8 cellular contexts compared by ENCODE assay signal in the genomic region with DNA sequence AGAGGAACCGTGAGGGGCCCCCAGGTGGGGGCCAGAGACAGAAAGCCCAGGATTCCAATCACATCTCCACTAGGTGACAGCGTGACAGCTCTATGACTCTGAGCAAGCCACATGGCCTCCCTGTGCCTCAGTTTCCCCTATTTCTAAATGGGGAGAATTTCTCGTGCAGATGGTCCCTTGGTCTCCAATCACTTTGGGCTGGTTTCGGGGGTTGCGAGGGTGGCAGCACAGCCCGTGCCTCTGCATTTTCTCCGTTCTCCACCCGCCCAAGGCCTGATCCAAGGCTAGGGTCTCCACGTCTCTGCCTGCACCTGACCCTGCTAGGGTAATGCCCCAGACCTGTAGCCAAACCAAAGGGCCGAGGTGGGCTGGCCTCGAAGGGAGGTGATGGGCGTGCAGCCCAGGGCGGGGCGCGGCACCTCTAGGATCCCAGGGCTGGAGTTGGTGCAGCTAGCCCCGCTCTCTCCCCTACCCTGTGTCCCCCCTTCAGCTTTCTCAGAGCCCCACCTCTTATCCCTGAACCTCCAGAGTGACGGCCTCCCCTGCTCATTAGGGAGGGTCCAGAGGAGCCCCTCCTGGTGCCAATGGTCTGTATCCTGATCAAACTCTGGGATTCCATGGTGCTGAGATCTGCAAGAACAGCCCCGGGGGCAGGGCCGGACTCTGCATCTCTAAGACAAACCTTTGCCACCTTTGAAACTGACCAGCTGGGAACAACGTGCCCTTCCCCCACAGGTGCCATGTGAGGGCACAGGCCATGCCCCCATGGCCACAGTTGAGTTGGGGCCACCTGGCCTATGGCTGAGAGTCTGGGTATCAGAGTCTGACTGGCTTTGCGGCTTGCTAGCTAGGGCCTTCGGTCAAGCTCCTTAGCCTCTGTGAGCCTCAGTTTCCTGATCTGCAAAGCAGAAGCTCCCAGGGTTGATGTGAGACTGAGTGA. TPM values are rescaled to one million over a fixed set of nuclear protein-coding genes. Genes with fewer than 3 reads are reported as not detected.
DNase-seq lines count a peak whose midpoint lies in the region; ATAC-seq and TF ChIP-seq lines count a peak whose summit lies in the region.

No MANE protein-coding gene starts in this region.

- H3K36me3 Mint-ChIP-seq in activated naive CD8-positive, alpha-beta T cell, result no peaks in the 10 kb centered on the region
- H3K36me3 Mint-ChIP-seq in activated naive CD8-positive, alpha-beta T cell treated with anti-CD3 and anti-CD28 coated beads for 36 hours, result no peaks in the 10 kb centered on the region

- H3K27me3 ChIP-seq in ectodermal cell (ENCODE audit: control insufficient read depth, insufficient read depth, low read length, poor library complexity, severe bottlenecking), result no peaks in the 10 kb centered on the region
- H3K27me3 ChIP-seq in muscle layer of duodenum (ENCODE audit: low read depth, low read length), result no peaks in the 10 kb centered on the region
- no peaks in the 10 kb centered on the region for H3K27me3 ChIP-seq in upper lobe of right lung

- no peak for DNase-seq in activated naive CD8-positive, alpha-beta T cell treated with anti-CD3 and anti-CD28 coated beads for 36 hours
- DNase-seq in upper lobe of right lung (no peak), globus pallidus (ENCODE audit: low spot score) (no peak), NCI-H82 treated with DMSO at 0.1 percent for 48 hours (lab: John Stamatoyannopoulos, UW; ENCODE audit: unreplicated experiment) (no peak)
- DNase-seq in stimulated activated CD4-positive, alpha-beta T cell treated with anti-CD3 and anti-CD28 coated beads, Interleukin-4, amount 100 ng/mL, for 4 hours, result no peak

- H3K27me3 Mint-ChIP-seq in activated naive CD8-positive, alpha-beta T cell, result no peaks in the 10 kb centered on the region
- H3K27me3 Mint-ChIP-seq in activated naive CD8-positive, alpha-beta T cell treated with anti-CD3 and anti-CD28 coated beads for 36 hours, result no peaks in the 10 kb centered on the region

- 72 to 74% methylated on average over 22 of the region's 22 CpGs for WGBS in ectodermal cell, 2 experiments

- no peak for ATAC-seq in upper lobe of right lung

- peaks cover 71% of the 10 kb centered on the region for H3K4me1 ChIP-seq in ectodermal cell (ENCODE audit: control insufficient read depth, insufficient read depth, low read length)
- H3K4me1 ChIP-seq in muscle layer of duodenum (ENCODE audit: control insufficient read depth in 1 of 2, insufficient read depth in 2 of 2, low read length in 2 of 2), result peaks cover 18 to 52% of the 10 kb centered on the region in 2 donors
- peaks cover 56% of the 10 kb centered on the region for H3K4me1 ChIP-seq in upper lobe of right lung

- H3K27ac ChIP-seq in ectodermal cell (ENCODE audit: insufficient read depth, low read depth, low read length, poor library complexity, severe bottlenecking) (peak overlapping the region; percentile 80), muscle layer of duodenum (ENCODE audit: low read length) (peak overlapping the region; percentile 78), upper lobe of right lung (peak overlapping the region; percentile 92)

- peak overlapping the region; percentile 10 for H3K27ac Mint-ChIP-seq in activated naive CD8-positive, alpha-beta T cell
- H3K27ac Mint-ChIP-seq in activated naive CD8-positive, alpha-beta T cell treated with anti-CD3 and anti-CD28 coated beads for 36 hours, result no peak overlapping the region

- peaks cover 47% of the 10 kb centered on the region for H3K4me1 Mint-ChIP-seq in activated naive CD8-positive, alpha-beta T cell (ENCODE audit: low read depth)
- peaks cover 35% of the 10 kb centered on the region for H3K4me1 Mint-ChIP-seq in activated naive CD8-positive, alpha-beta T cell treated with anti-CD3 and anti-CD28 coated beads for 36 hours

- H3K4me3 ChIP-seq in ectodermal cell (ENCODE audit: insufficient read depth, low read depth, low read length) (no peak overlapping the region), muscle layer of duodenum (ENCODE audit: low read depth in 1 of 2, low read length in 2 of 2) (no peak overlapping the region), upper lobe of right lung (no peak overlapping the region)

- H3K9me3 ChIP-seq in ectodermal cell (ENCODE audit: control insufficient read depth, low read length) (no peaks in the 10 kb centered on the region), muscle layer of duodenum (ENCODE audit: control insufficient read depth in 1 of 2, low read length in 2 of 2) (no peaks in the 10 kb centered on the region), upper lobe of right lung (no peaks in the 10 kb centered on the region)

- H3K36me3 ChIP-seq in ectodermal cell (ENCODE audit: control insufficient read depth, insufficient read depth, low read length), result no peaks in the 10 kb centered on the region
- no peaks in the 10 kb centered on the region for H3K36me3 ChIP-seq in muscle layer of duodenum (ENCODE audit: control insufficient read depth in 1 of 2, insufficient read depth in 2 of 2, low read length in 2 of 2)
- H3K36me3 ChIP-seq in upper lobe of right lung, result no peaks in the 10 kb centered on the region

- H3K4me3 Mint-ChIP-seq in activated naive CD8-positive, alpha-beta T cell, result no peak overlapping the region
- H3K4me3 Mint-ChIP-seq in activated naive CD8-positive, alpha-beta T cell treated with anti-CD3 and anti-CD28 coated beads for 36 hours, result no peak overlapping the region

- TF ChIP-seq CTCF in upper lobe of right lung (IDR thresholded peaks at IDR 0.05), result no peak

- intact Hi-C loops in upper lobe of right lung (cut with DNase I), result no loop called here

- no peaks in the 10 kb centered on the region for H3K9me3 Mint-ChIP-seq in activated naive CD8-positive, alpha-beta T cell (ENCODE audit: low read depth)
- no peaks in the 10 kb centered on the region for H3K9me3 Mint-ChIP-seq in activated naive CD8-positive, alpha-beta T cell treated with anti-CD3 and anti-CD28 coated beads for 36 hours

RNA-seq across cellular contexts. Expression of a gene that starts 22.9 kb away (rescaled TPM):
- total RNA-seq in activated naive CD8-positive, alpha-beta T cell treated with anti-CD3 and anti-CD28 coated beads for 36 hours, result 10 to 100 TPM; 11.6 to 12.5 TPM
- polyA plus RNA-seq in ectodermal cell (2013, experiment 1 of 4), result 5.6 TPM
- polyA plus RNA-seq in ectodermal cell (2013, experiment 2 of 4), result 6.0 TPM
- polyA plus RNA-seq in ectodermal cell (2013, experiment 3 of 4), result 6.4 TPM
- 7.3 TPM for polyA plus RNA-seq in ectodermal cell (2013, experiment 4 of 4)
- 62.7 TPM for total RNA-seq in upper lobe of right lung
